In the genomic region with DNA sequence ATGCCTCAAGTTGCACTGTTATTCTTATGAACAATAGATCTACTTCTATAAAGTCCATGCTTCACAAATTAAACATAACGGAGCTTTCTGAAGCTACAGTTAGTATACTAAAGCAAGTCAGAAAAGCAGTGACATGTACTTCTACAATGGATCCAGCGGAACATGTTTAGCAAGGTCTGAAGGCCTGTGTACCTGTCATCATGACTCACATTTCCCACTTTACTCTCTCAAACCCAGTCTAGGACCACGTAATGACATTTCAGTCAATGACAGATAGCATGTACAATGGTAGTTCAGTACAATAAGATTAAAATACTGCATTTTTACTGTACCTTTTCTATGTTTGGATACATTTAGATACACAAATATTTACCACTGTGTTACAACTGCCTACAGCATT, we compare ENCODE assay signal across 21 cellular contexts.
"Had no signal": no experiment of that assay in that cellular context is flagged by ENCODE, and none has a peak within 500 bp of the region (broad histone marks: within the 10 kb centered on the region; RNA-seq: fewer than 3 reads in every experiment).

No MANE protein-coding gene starts in this region.

- H3K27me3 ChIP-seq: neutrophil, right lobe of liver, tibial artery had no signal

- H2AFZ ChIP-seq: parathyroid adenoma had no signal

- H3K4me1 Mint-ChIP-seq: activated naive CD4-positive, alpha-beta T cell treated with anti-CD3 and anti-CD28 coated beads, Interleukin-2, amount 50 U/mL, for 24 hours; natural killer cell; stimulated activated effector memory CD8-positive, alpha-beta T cell treated with anti-CD3 and anti-CD28 coated beads, Interleukin-12 subunit alpha, Interleukin-12 subunit beta, amount 100 ng/mL, for 72 hours had no signal

- H3K4me3 ChIP-seq: lower lobe of right lung, right lobe of liver, tibial artery had no signal

- H3K4me3 Mint-ChIP-seq: activated naive CD4-positive, alpha-beta T cell treated with anti-CD3 and anti-CD28 coated beads, Interleukin-2, amount 50 U/mL, for 24 hours; natural killer cell; stimulated activated effector memory CD8-positive, alpha-beta T cell treated with anti-CD3 and anti-CD28 coated beads, Interleukin-12 subunit alpha, Interleukin-12 subunit beta, amount 100 ng/mL, for 72 hours had no signal

- H3K36me3 ChIP-seq: lower lobe of right lung, right lobe of liver had no signal

- H3K4me1 ChIP-seq: lower lobe of right lung, parathyroid adenoma, right lobe of liver had no signal

- H3K9me3 ChIP-seq: lower lobe of right lung, neutrophil, right lobe of liver, tibial artery had no signal

- H3K79me2 ChIP-seq: parathyroid adenoma had no signal

- ATAC-seq: lower lobe of right lung; natural killer cell; right lobe of liver; stimulated activated effector memory CD8-positive, alpha-beta T cell treated with anti-CD3 and anti-CD28 coated beads, Interleukin-12 subunit alpha, Interleukin-12 subunit beta, amount 100 ng/mL, for 72 hours had no signal

- H3K27me3 Mint-ChIP-seq: activated naive CD4-positive, alpha-beta T cell treated with anti-CD3 and anti-CD28 coated beads, Interleukin-2, amount 50 U/mL, for 24 hours had no signal

- H3K9me3 Mint-ChIP-seq: activated naive CD4-positive, alpha-beta T cell treated with anti-CD3 and anti-CD28 coated beads, Interleukin-2, amount 50 U/mL, for 24 hours; natural killer cell; stimulated activated effector memory CD8-positive, alpha-beta T cell treated with anti-CD3 and anti-CD28 coated beads, Interleukin-12 subunit alpha, Interleukin-12 subunit beta, amount 100 ng/mL, for 72 hours had no signal

- DNase-seq: activated CD8-positive, alpha-beta memory T cell treated with anti-CD3 and anti-CD28 coated beads, Interleukin-2, amount 50 U/mL, for 4 hours; activated effector memory CD4-positive, alpha-beta T cell treated with anti-CD3 and anti-CD28 coated beads, Interleukin-2, amount 50 U/mL, for 16 hours; activated T-cell treated with anti-CD3 and anti-CD28 coated beads, Interleukin-2, amount 50 U/mL, for 48 hours; amniotic stem cell; dermis blood vessel endothelial cell; effector memory CD4-positive, alpha-beta T cell; foreskin fibroblast; hypothalamus; lower lobe of right lung; natural killer cell; right lobe of liver; small intestine; stimulated activated CD4-positive, alpha-beta T cell treated with anti-CD3 and anti-CD28 coated beads, Interleukin-4, amount 100 ng/mL, for 24 hours; SW 1271; T-helper 2 cell; tibial artery had no signal

- H3K27ac Mint-ChIP-seq: activated naive CD4-positive, alpha-beta T cell treated with anti-CD3 and anti-CD28 coated beads, Interleukin-2, amount 50 U/mL, for 24 hours; natural killer cell; stimulated activated effector memory CD8-positive, alpha-beta T cell treated with anti-CD3 and anti-CD28 coated beads, Interleukin-12 subunit alpha, Interleukin-12 subunit beta, amount 100 ng/mL, for 72 hours had no signal

- H3K36me3 Mint-ChIP-seq: natural killer cell had no signal

- H3K27ac ChIP-seq: lower lobe of right lung, neutrophil, parathyroid adenoma, right lobe of liver, tibial artery, VCaP had no signal
